ENCODE assay signal across 10 cellular contexts in the genomic region with DNA sequence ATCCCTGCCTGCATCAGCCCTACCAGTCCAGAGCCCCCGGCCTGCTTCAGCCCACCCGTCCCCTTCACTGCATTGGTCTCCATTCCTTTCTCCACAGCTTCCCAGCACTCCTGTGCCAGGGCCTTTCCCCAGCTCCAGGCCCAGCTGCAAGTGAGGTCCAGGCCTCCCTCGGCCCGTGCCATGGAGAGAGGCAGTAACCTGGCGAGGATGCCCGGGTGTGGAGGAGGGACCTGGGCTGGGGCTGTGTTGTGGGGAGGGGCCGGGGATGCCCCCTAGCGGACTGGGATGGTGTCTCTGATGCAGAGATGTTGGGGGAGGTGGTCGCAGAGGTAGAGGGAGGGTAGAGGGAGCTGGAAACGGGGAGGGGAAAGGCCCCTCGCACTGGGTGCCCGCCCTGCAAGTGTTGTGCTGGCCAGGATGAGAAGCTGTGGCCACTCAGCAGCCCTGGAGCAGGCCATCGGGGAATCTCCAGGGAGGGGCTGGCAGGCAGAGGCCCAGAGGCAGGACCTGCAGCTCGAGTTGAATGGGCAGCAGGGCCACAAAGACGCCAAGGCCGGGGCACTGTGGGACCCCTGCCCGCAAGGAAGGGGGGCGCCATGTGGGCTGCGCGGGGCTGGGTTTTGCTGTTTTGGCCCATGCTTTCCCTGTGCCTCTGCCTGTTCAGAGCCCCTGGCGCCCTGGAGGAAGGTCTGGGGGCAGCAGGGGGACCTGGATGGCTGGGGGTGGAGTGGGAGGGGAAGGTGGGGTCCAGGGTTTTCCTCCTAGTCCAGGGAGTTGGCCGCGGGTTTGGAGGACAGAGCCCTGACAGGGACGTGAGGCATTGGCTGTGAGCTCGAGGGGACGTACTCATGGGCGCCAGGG. TPM values are rescaled to one million over a fixed set of nuclear protein-coding genes. Genes with fewer than 3 reads are reported as not detected.
DNase-seq lines count a peak whose midpoint lies in the region; ATAC-seq and TF ChIP-seq lines count a peak whose summit lies in the region.
"Had no signal": no experiment of that assay in that cellular context is flagged by ENCODE, and none has a peak within 500 bp of the region (broad histone marks: within the 10 kb centered on the region; RNA-seq: fewer than 3 reads in every experiment).

No MANE protein-coding gene starts in this region.

- peak; percentile 79 for TF ChIP-seq CTCF in GM12874 (IDR thresholded peaks at IDR 0.05; ENCODE audit: insufficient read depth, low read depth, low read length)

- no peak for ATAC-seq in GM18873 (IDR thresholded peaks at IDR 0.05; ENCODE audit: low FRiP score, unreplicated experiment)
- no peak for ATAC-seq in HG03460 (IDR thresholded peaks at IDR 0.05; ENCODE audit: unreplicated experiment)

- DNase-seq in 8988T = peak; percentile 96
- DNase-seq in SK-MEL-5 (ENCODE audit: low read depth, low spot score) = peak; percentile 62
- DNase-seq in iPS-NIHi7 (ENCODE audit: extremely low spot score) = peak; percentile 90
- no peak for DNase-seq in stimulated activated naive CD4-positive, alpha-beta T cell treated with Interleukin-2 at 50 U/mL for 16 hours (lab: John Stamatoyannopoulos, UW)
- DNase-seq in NCI-H146 (lab: John Stamatoyannopoulos, UW) = no peak
- DNase-seq: DMS79 treated with DMSO at 0.1 percent for 48 hours, NCI-H2029 had no signal

- in situ Hi-C loops in SK-MEL-5 (cut with HindIII; ENCODE audit: low pct_unique_long_range_greater_than_20kb, low sequenced_read_pairs) = no loop called here

RNA-seq across cellular contexts. Expression of gene NKD2, which starts 26.0 kb away (rescaled TPM):
- total RNA-seq in SK-MEL-5 (2014; rRNA removed; shearing (Covaris generic)) = 1.9 and 3.0 TPM in 2 replicates
- polyA plus RNA-seq in SK-MEL-5 (2015; cell fraction: cytosol; rRNA removed) = 6.3 and 14.6 TPM in 2 replicates
- polyA plus RNA-seq in SK-MEL-5 (2015; cell fraction: nucleus; rRNA removed) = 54.2 and 102 TPM in 2 replicates

Comparison
In these comparisons a context has a peak if more than half of its experiments do, and no peak if none do; other contexts are left out.
1. DNase-seq: peak in 8988T (single experiment), SK-MEL-5 (single experiment) and iPS-NIHi7 (single experiment); none in stimulated activated naive CD4-positive, alpha-beta T cell treated with Interleukin-2 at 50 U/mL for 16 hours (single experiment) and NCI-H146 (single experiment).